ENCODE assay signal across 11 cellular contexts in the genomic region with DNA sequence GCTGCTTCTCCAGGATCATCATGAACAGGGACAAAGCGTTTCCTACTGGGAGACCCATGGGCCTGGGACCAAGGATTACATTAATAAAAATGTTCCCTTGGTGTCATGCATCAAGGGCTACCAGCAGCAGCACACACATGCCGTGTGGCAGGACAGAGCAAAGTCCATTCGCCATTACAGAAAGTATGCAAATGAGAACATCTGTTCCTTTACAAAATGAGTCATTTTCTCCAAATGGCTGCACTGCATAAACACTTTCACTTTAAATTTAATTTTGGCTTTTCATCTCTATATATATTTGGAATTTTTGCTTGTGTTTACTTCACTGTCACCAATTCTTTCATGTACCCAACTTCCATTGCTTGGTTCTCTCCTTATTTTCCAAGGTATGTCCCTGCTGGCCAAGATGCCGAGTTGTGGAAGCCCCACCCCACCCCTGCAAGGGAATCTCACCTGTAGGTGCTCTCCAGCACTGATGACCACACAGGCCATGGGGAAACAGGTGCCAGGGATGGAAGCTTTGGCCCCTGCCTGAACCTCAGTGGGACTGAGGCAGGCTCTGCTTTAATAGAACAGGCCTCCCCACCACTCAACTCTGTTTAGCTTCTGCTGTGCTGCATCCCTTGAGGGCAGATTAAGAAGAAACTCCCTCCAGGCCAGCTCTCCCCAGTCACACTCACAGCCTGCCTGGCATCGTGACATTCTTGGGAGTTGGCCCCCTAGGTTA. TPM values are rescaled to one million over a fixed set of nuclear protein-coding genes. Genes with fewer than 3 reads are reported as not detected.
DNase-seq lines count a peak whose midpoint lies in the region; ATAC-seq and TF ChIP-seq lines count a peak whose summit lies in the region.
"Had no signal": no experiment of that assay in that cellular context is flagged by ENCODE, and none has a peak within 500 bp of the region (broad histone marks: within the 10 kb centered on the region; RNA-seq: fewer than 3 reads in every experiment).

No MANE protein-coding gene starts in this region.

- H3K56ac ChIP-seq in H9 (ENCODE audit: insufficient read length, low read depth, low read length): no peak overlapping the region

- no peak overlapping the region for H3K4me2 ChIP-seq in H9 (ENCODE audit: insufficient read depth, insufficient read length, low read length)

- no peaks in the 10 kb centered on the region for H3K4me1 ChIP-seq in H9 (ENCODE audit: insufficient read depth, low read length)
- no peaks in the 10 kb centered on the region for H3K4me1 ChIP-seq in effector memory CD4-positive, alpha-beta T cell (ENCODE audit: control insufficient read depth, insufficient read depth, low read length, poor library complexity, severe bottlenecking)
- no peaks in the 10 kb centered on the region for H3K4me1 ChIP-seq in Caco-2
- H3K4me1 ChIP-seq: pancreas had no signal

- H3K27me3 ChIP-seq in H9 (ENCODE audit: insufficient read depth, low read length): no peaks in the 10 kb centered on the region
- H3K27me3 ChIP-seq in effector memory CD4-positive, alpha-beta T cell (replicated peaks; ENCODE audit: control insufficient read depth, insufficient read depth, low read length, poor library complexity, severe bottlenecking): no peaks in the 10 kb centered on the region
- no peaks in the 10 kb centered on the region for H3K27me3 ChIP-seq in Caco-2 (replicated peaks; ENCODE audit: control insufficient read depth, insufficient read depth, low read length)
- H3K27me3 ChIP-seq: pancreas had no signal

- H2BK5ac ChIP-seq in H9 (ENCODE audit: insufficient read length, low read length): no peak overlapping the region

- no peaks in the 10 kb centered on the region for H4K20me1 ChIP-seq in H9 (ENCODE audit: control insufficient read depth, insufficient read depth, insufficient read length)

- H3K79me2 ChIP-seq in H9 (ENCODE audit: insufficient read depth, low read length): no peaks in the 10 kb centered on the region

- H3K27ac Mint-ChIP-seq in H9 (no peak overlapping the region), Caco-2 (ENCODE audit: unreplicated experiment) (no peak overlapping the region)
- H3K27ac Mint-ChIP-seq in stimulated activated memory B cell treated with anti-CD40 and anti-IgM and Interleukin-4, amounts not matched to agents 10 μg/mL and 1 μg/mL and 100 μg/mL, for 72 hours: peak overlapping the region; percentile 71
- H3K27ac Mint-ChIP-seq: effector memory CD8-positive, alpha-beta T cell had no signal

- no peak overlapping the region for H2BK20ac ChIP-seq in H9 (ENCODE audit: low read depth, low read length, poor library complexity, severe bottlenecking)

- H3T11ph ChIP-seq in H9 (ENCODE audit: low read length): no peak overlapping the region

- peaks cover 0 to 7% (median 0%) of the 10 kb centered on the region in 3 experiments; a peak in 2 of 7 replicates for H3K36me3 Mint-ChIP-seq in H9 (ENCODE audit: insufficient read depth in 1 of 3, low read depth in 3 of 3)
- H3K36me3 Mint-ChIP-seq in stimulated activated memory B cell treated with anti-CD40 and anti-IgM and Interleukin-4, amounts not matched to agents 10 μg/mL and 1 μg/mL and 100 μg/mL, for 72 hours: peaks cover 5% of the 10 kb centered on the region
- H3K36me3 Mint-ChIP-seq in Caco-2 (ENCODE audit: insufficient read depth, unreplicated experiment): no peaks in the 10 kb centered on the region

- no peak for TF ChIP-seq CTCF in H9 (conservative IDR thresholded peaks at IDR 0.05)
- TF ChIP-seq CTCF in Caco-2 (IDR thresholded peaks at IDR 0.05; ENCODE audit: insufficient read depth in 1 of 2, low read depth in 1 of 2, low read length in 1 of 2, severe bottlenecking in 1 of 2, unreplicated experiment in 1 of 2): no peak

- no TSS peak for BruUV-seq in Caco-2 (replicated peaks; lab: Mats Ljungman, UMichigan)

- H3K23ac ChIP-seq in H9 (ENCODE audit: insufficient read length, low read depth, low read length): no peak overlapping the region

- no peak overlapping the region for H4K5ac ChIP-seq in H9 (ENCODE audit: insufficient read length, low read depth, low read length)

- no peak overlapping the region for H3K18ac ChIP-seq in H9 (ENCODE audit: insufficient read length, low read depth, low read length)

- no peak overlapping the region for H4K91ac ChIP-seq in H9 (ENCODE audit: insufficient read length, low read depth, low read length)

- no peak overlapping the region for H3K27ac ChIP-seq in H9 (ENCODE audit: insufficient read length, low read depth, low read length)
- H3K27ac ChIP-seq in effector memory CD4-positive, alpha-beta T cell (ENCODE audit: insufficient read depth, low read length, poor library complexity, severe bottlenecking): no peak overlapping the region
- H3K27ac ChIP-seq: pancreas had no signal

- H3K4me1 Mint-ChIP-seq in H9 (peaks cover 6 to 19% of the 10 kb centered on the region in 2 experiments), Caco-2 (ENCODE audit: low read depth, unreplicated experiment) (no peaks in the 10 kb centered on the region)
- peaks cover 39% of the 10 kb centered on the region for H3K4me1 Mint-ChIP-seq in stimulated activated memory B cell treated with anti-CD40 and anti-IgM and Interleukin-4, amounts not matched to agents 10 μg/mL and 1 μg/mL and 100 μg/mL, for 72 hours

- DNase-seq in activated CD8-positive, alpha-beta memory T cell treated with anti-CD3 and anti-CD28 coated beads, Interleukin-2, amount 50 U/mL, for 48 hours: peak; percentile 26
- DNase-seq in activated CD8-positive, alpha-beta memory T cell treated with anti-CD3 and anti-CD28 coated beads for 24 hours: no peak
- peak; percentile 18 for DNase-seq in H9
- DNase-seq in RKO (ENCODE audit: low spot score): peak; percentile 18
- no peak for DNase-seq in effector memory CD4-positive, alpha-beta T cell
- no peak for DNase-seq in NCI-H1092 (lab: John Stamatoyannopoulos, UW)
- DNase-seq in Caco-2: no peak
- DNase-seq: effector memory CD8-positive, alpha-beta T cell; NCI-H187 had no signal

- no peaks in the 10 kb centered on the region for H3K36me3 ChIP-seq in effector memory CD4-positive, alpha-beta T cell (ENCODE audit: control insufficient read depth, insufficient read depth, low read length)
- no peaks in the 10 kb centered on the region for H3K36me3 ChIP-seq in Caco-2 (ENCODE audit: control insufficient read depth, insufficient read depth, low read length)
- H3K36me3 ChIP-seq: pancreas had no signal

- H2BK12ac ChIP-seq in H9 (ENCODE audit: insufficient read length, low read depth, low read length): no peak overlapping the region

- H2AFZ ChIP-seq in H9 (ENCODE audit: low read length): no peak overlapping the region

- H3K27me3 Mint-ChIP-seq in H9 (ENCODE audit: low read depth): peaks cover 84% of the 10 kb centered on the region
- no peaks in the 10 kb centered on the region for H3K27me3 Mint-ChIP-seq in stimulated activated memory B cell treated with anti-CD40 and anti-IgM and Interleukin-4, amounts not matched to agents 10 μg/mL and 1 μg/mL and 100 μg/mL, for 72 hours
- H3K27me3 Mint-ChIP-seq in Caco-2 (ENCODE audit: insufficient read depth, unreplicated experiment): peaks cover 7% of the 10 kb centered on the region

- H3K23me2 ChIP-seq in H9 (ENCODE audit: insufficient read length, low read depth, low read length, poor library complexity, severe bottlenecking): no peaks in the 10 kb centered on the region

- H3K4me3 ChIP-seq in effector memory CD4-positive, alpha-beta T cell (ENCODE audit: insufficient read depth, low read depth, low read length, poor library complexity, severe bottlenecking): no peak overlapping the region
- H3K4me3 ChIP-seq in Caco-2 (ENCODE audit: low read depth, low read length): no peak overlapping the region
- H3K4me3 ChIP-seq: pancreas had no signal

- no peak overlapping the region for H3K4ac ChIP-seq in H9 (ENCODE audit: low read depth, low read length)

- POLR2A ChIA-PET in Caco-2 (lab: Charles Lee): no interaction called here

- H4K8ac ChIP-seq in H9 (replicated peaks; ENCODE audit: insufficient read length, low read depth, low read length): no peak overlapping the region

- H3K14ac ChIP-seq in H9 (ENCODE audit: insufficient read depth, low read length): no peak overlapping the region

- no peak overlapping the region for H2BK15ac ChIP-seq in H9 (ENCODE audit: low read depth, low read length)

- no peak overlapping the region for H2AK5ac ChIP-seq in H9 (ENCODE audit: insufficient read length, low read length)

- ATAC-seq in stimulated activated memory B cell treated with anti-CD40 and anti-IgM and Interleukin-4, amounts not matched to agents 10 μg/mL and 1 μg/mL and 100 μg/mL, for 72 hours: peak; percentile 85
- ATAC-seq: effector memory CD8-positive, alpha-beta T cell had no signal

- no peak overlapping the region for H3K9ac ChIP-seq in H9 (ENCODE audit: extremely low read depth, insufficient read length, low read length)

- no peaks in the 10 kb centered on the region for H3K9me3 ChIP-seq in H9 (ENCODE audit: control insufficient read depth, low read depth, low read length)
- H3K9me3 ChIP-seq in effector memory CD4-positive, alpha-beta T cell (ENCODE audit: control insufficient read depth, low read length): peaks cover 4% of the 10 kb centered on the region
- peaks cover 11% of the 10 kb centered on the region for H3K9me3 ChIP-seq in Caco-2
- H3K9me3 ChIP-seq: pancreas had no signal

- CTCF ChIA-PET in Caco-2 (lab: Charles Lee): no interaction called here

- no peak overlapping the region for H2BK120ac ChIP-seq in H9 (ENCODE audit: low read depth, low read length, poor library complexity, severe bottlenecking)

- H3K4me3 Mint-ChIP-seq in H9 (no peak overlapping the region), Caco-2 (ENCODE audit: unreplicated experiment) (no peak overlapping the region)
- H3K4me3 Mint-ChIP-seq in stimulated activated memory B cell treated with anti-CD40 and anti-IgM and Interleukin-4, amounts not matched to agents 10 μg/mL and 1 μg/mL and 100 μg/mL, for 72 hours: peak overlapping the region; percentile 49
- H3K4me3 Mint-ChIP-seq: effector memory CD8-positive, alpha-beta T cell had no signal

- no CpG with 5 or more reads among the region's 5 CpGs for WGBS in H9 (ENCODE audit: extremely low coverage, insufficient read length, low lambda C conversion rate)

- H3K9me3 Mint-ChIP-seq in H9 (peaks cover 14 to 15% of the 10 kb centered on the region in 2 experiments; a peak in 4 of 5 replicates), Caco-2 (ENCODE audit: unreplicated experiment) (peaks cover 26% of the 10 kb centered on the region)
- peaks cover 10% of the 10 kb centered on the region for H3K9me3 Mint-ChIP-seq in stimulated activated memory B cell treated with anti-CD40 and anti-IgM and Interleukin-4, amounts not matched to agents 10 μg/mL and 1 μg/mL and 100 μg/mL, for 72 hours
- H3K9me3 Mint-ChIP-seq: effector memory CD8-positive, alpha-beta T cell had no signal

- intact Hi-C loops in Caco-2 (cut with micrococcal nuclease; ENCODE audit: unreplicated experiment): no loop called here

- no peaks in the 10 kb centered on the region for H3K79me1 ChIP-seq in H9 (ENCODE audit: insufficient read depth, low read depth, low read length, poor library complexity, severe bottlenecking)

RNA-seq across cellular contexts. Expression of gene GNAZ, which starts 15.6 kb away (rescaled TPM):
- total RNA-seq in H9 (2021) (5.0 and 5.2 TPM in 2 replicates), Caco-2 (2022) (0.48 and 0.95 TPM in 2 replicates)

Comparison
In these comparisons a context has a peak if more than half of its experiments do, and no peak if none do; other contexts are left out.
1. DNase-seq: peak in activated CD8-positive, alpha-beta memory T cell treated with anti-CD3 and anti-CD28 coated beads, Interleukin-2, amount 50 U/mL, for 48 hours (single experiment), H9 (single experiment) and RKO (single experiment); none in activated CD8-positive, alpha-beta memory T cell treated with anti-CD3 and anti-CD28 coated beads for 24 hours (single experiment), effector memory CD4-positive, alpha-beta T cell (0 of 3), NCI-H1092 (single experiment) and Caco-2 (0 of 2).